Comparison of ENCODE assay signal across 30 cellular contexts in genomic region chr6:4673861-4674260, GRCh38.
DNase-seq lines count a peak whose midpoint lies in the region; ATAC-seq, FAIRE-seq and TF ChIP-seq lines count a peak whose summit lies in the region.
"Had no signal": no experiment of that assay in that cellular context is flagged by ENCODE, and none has a peak within 500 bp of the region (broad histone marks: within the 10 kb centered on the region; RNA-seq: fewer than 3 reads in every experiment).

No MANE protein-coding gene starts in this region.

- TF ChIP-seq RAD21 in H1 (IDR thresholded peaks at IDR 0.05 in 1 of 2, conservative IDR thresholded peaks at IDR 0.05 in 1 of 2; ENCODE audit: low read depth in 2 of 2, low read length in 2 of 2): 0 out of 4 replicates have a peak, but pooled peaks of 1 of the 2 experiments have one; percentile 5

- H3K4me3 Mint-ChIP-seq in type B pancreatic cell: no peak overlapping the region
- H3K4me3 Mint-ChIP-seq: CD14-positive monocyte; CD4-positive, alpha-beta memory T cell; CD4-positive, CD25-positive, alpha-beta regulatory T cell; CD8-positive, alpha-beta memory T cell had no signal

- no peaks in the 10 kb centered on the region for H3K23me2 ChIP-seq in H1 (ENCODE audit: low read depth, low read length)

- H3K27ac Mint-ChIP-seq in type B pancreatic cell: no peak overlapping the region
- H3K27ac Mint-ChIP-seq: CD14-positive monocyte; CD4-positive, alpha-beta memory T cell; CD4-positive, CD25-positive, alpha-beta regulatory T cell had no signal

- ATAC-seq in GM18867 (IDR thresholded peaks at IDR 0.05; ENCODE audit: unreplicated experiment): no peak
- ATAC-seq: GM12878 had no signal

- intact Hi-C loops in colonic mucosa (cut with DNase I): no loop called here

- no peak overlapping the region for H3K14ac ChIP-seq in H1 (ENCODE audit: insufficient read length)

- peak; percentile 8 for DNase-seq in colonic mucosa
- DNase-seq in H1 (ENCODE audit: low read depth in 1 of 2, low spot score in 2 of 2): peak in 1 of 2 experiments; percentile 17
- DNase-seq in mesenteric fat pad (ENCODE audit: low spot score): peak; percentile 49
- peak; percentile 32 for DNase-seq in type B pancreatic cell (ENCODE audit: extremely low spot score, unreplicated experiment)
- no peak for DNase-seq in LoVo (ENCODE audit: low spot score)
- no peak for DNase-seq in HTR-8/SVneo (ENCODE audit: insufficient read length, low spot score)
- DNase-seq in KBM-7: no peak
- DNase-seq: 8988T; ACHN; BE2C; C1 segment of cervical spinal cord; CD4-positive, alpha-beta memory T cell; CD4-positive, CD25-positive, alpha-beta regulatory T cell; CD8-positive, alpha-beta memory T cell; COR-L47; DMS 273 treated with DMSO at 0.1 percent for 48 hours; DMS153; DMS53; DMS79; DND-41; EL; GDM1 had no signal

- H4K91ac ChIP-seq in H1 (replicated peaks; ENCODE audit: insufficient read length, low read length): no peak overlapping the region

- no peak overlapping the region for H2BK15ac ChIP-seq in H1 (ENCODE audit: low read length)

- H3K9me3 ChIP-seq in colonic mucosa (no peaks in the 10 kb centered on the region), H1 (ENCODE audit: insufficient read depth in 2 of 2, low read depth in 1 of 2, low read length in 1 of 2) (no peaks in the 10 kb centered on the region)
- H3K9me3 ChIP-seq: BE2C, BLaER1 had no signal

- FAIRE-seq in H1 (lab: Jason Lieb, UNC) (no peak), HTR-8/SVneo (lab: Jason Lieb, UNC) (no peak)
- FAIRE-seq: A204.1, GM12878, GM12892, GM18507, GM19239 had no signal

- TF ChIP-seq CTCF in colonic mucosa (IDR thresholded peaks at IDR 0.05) (no peak), H1 (IDR thresholded peaks at IDR 0.05; ENCODE audit: control extremely low read depth in 1 of 3, insufficient read depth in 1 of 3, low read depth in 1 of 3, low read length in 3 of 3) (no peak), type B pancreatic cell (conservative IDR thresholded peaks at IDR 0.05) (no peak)

- no peak overlapping the region for H2AFZ ChIP-seq in H1 (ENCODE audit: low read length)

- no peak for TF ChIP-seq POLR2A in H1 (IDR thresholded peaks at IDR 0.05; ENCODE audit: control extremely low read depth in 1 of 2, low read depth in 2 of 2, low read length in 2 of 2)

- H2BK120ac ChIP-seq in H1 (replicated peaks; ENCODE audit: low read depth, low read length): no peak overlapping the region

- no peak overlapping the region for H4K5ac ChIP-seq in H1 (ENCODE audit: insufficient read length, low read depth, low read length)

- no peaks in the 10 kb centered on the region for H3K9me3 Mint-ChIP-seq in type B pancreatic cell
- H3K9me3 Mint-ChIP-seq: CD4-positive, alpha-beta memory T cell; CD4-positive, CD25-positive, alpha-beta regulatory T cell; CD8-positive, alpha-beta memory T cell had no signal

- no peaks in the 10 kb centered on the region for H3K79me2 ChIP-seq in H1 (ENCODE audit: control insufficient read depth in 1 of 2, insufficient read depth in 2 of 2, low read length in 2 of 2)

- no peaks in the 10 kb centered on the region for H3K4me1 ChIP-seq in colonic mucosa
- peaks cover 0 to 6% (median 3%) of the 10 kb centered on the region in 4 experiments; a peak in 3 of 7 replicates for H3K4me1 ChIP-seq in H1 (replicated peaks in 1 of 4; ENCODE audit: control insufficient read depth in 3 of 4, insufficient read depth in 4 of 4, low read length in 3 of 4)
- H3K4me1 ChIP-seq: BE2C, BLaER1 had no signal

- H2BK12ac ChIP-seq in H1 (ENCODE audit: low read depth, low read length): no peak overlapping the region

- H3K9ac ChIP-seq in colonic mucosa (ENCODE audit: low read depth in 2 of 2, low read length in 2 of 2) (no peak overlapping the region), H1 (replicated peaks in 1 of 4; ENCODE audit: extremely low read depth in 1 of 4, low read depth in 3 of 4, low read length in 3 of 4) (no peak overlapping the region)
- H3K9ac ChIP-seq: BLaER1 had no signal

- H3K4ac ChIP-seq in H1 (replicated peaks; ENCODE audit: insufficient read length, low read depth, low read length): no peak overlapping the region

- H3K79me1 ChIP-seq in H1 (ENCODE audit: low read depth, low read length): no peaks in the 10 kb centered on the region

- H4K20me1 ChIP-seq in H1 (replicated peaks in 1 of 2; ENCODE audit: control insufficient read depth in 1 of 2, insufficient read depth in 2 of 2, low read length in 2 of 2): no peaks in the 10 kb centered on the region
- H4K20me1 ChIP-seq: BLaER1 had no signal

- no peak overlapping the region for H2BK5ac ChIP-seq in H1 (ENCODE audit: low read depth, low read length)

- H3K4me3 ChIP-seq in colonic mucosa: no peak overlapping the region
- H3K4me3 ChIP-seq in H1 (ENCODE audit: extremely low read depth in 1 of 4, insufficient read depth in 2 of 4, low read depth in 3 of 4, low read length in 4 of 4): no peak overlapping the region
- H3K4me3 ChIP-seq: BLaER1, GM12878 had no signal

- CTCF ChIA-PET in H1 (lab: Charles Lee; ENCODE audit: partially characterized antibody): interaction anchor here (1.4 to 1.7 kb wide), 2 partner anchors 8 to 10 kb away, joined by 3 to 7 read pairs; no protein-coding TSS in a partner anchor

- no peak overlapping the region for H3K4me2 ChIP-seq in H1 (ENCODE audit: insufficient read depth in 1 of 2, low read depth in 2 of 2, low read length in 2 of 2)
- H3K4me2 ChIP-seq: BLaER1 had no signal

- H2BK20ac ChIP-seq in H1 (ENCODE audit: low read length): no peak overlapping the region

- no peak overlapping the region for H3K27ac ChIP-seq in colonic mucosa
- H3K27ac ChIP-seq in H1 (ENCODE audit: low read depth, low read length): no peak overlapping the region
- H3K27ac ChIP-seq: BLaER1 had no signal

- no peaks in the 10 kb centered on the region for H3K36me3 Mint-ChIP-seq in type B pancreatic cell
- H3K36me3 Mint-ChIP-seq: CD14-positive monocyte; CD4-positive, alpha-beta memory T cell; CD4-positive, CD25-positive, alpha-beta regulatory T cell; CD8-positive, alpha-beta memory T cell had no signal

- H3K27me3 Mint-ChIP-seq in type B pancreatic cell: no peaks in the 10 kb centered on the region
- H3K27me3 Mint-ChIP-seq: CD4-positive, alpha-beta memory T cell had no signal

- no peaks in the 10 kb centered on the region for H3K27me3 ChIP-seq in colonic mucosa
- H3K27me3 ChIP-seq in H1 (replicated peaks in 1 of 4; ENCODE audit: control insufficient read depth in 3 of 4, extremely low read depth in 1 of 4, insufficient read depth in 3 of 4, low read length in 3 of 4): no peaks in the 10 kb centered on the region; a peak in 1 of 7 replicates
- H3K27me3 ChIP-seq: BE2C, BLaER1 had no signal

- TF ChIP-seq EP300 in H1 (IDR thresholded peaks at IDR 0.05; ENCODE audit: borderline replicate concordance in 1 of 2, low read depth in 2 of 2, low read length in 2 of 2): no peak

- H4K8ac ChIP-seq in H1 (ENCODE audit: extremely low read depth, insufficient read depth, low read length): no peak overlapping the region

- in situ Hi-C loops in KBM-7 (cut with MboI; ENCODE audit: low pct_unique_long_range_greater_than_20kb, low sequenced_read_pairs): no loop called here

- no peaks in the 10 kb centered on the region for H3K36me3 ChIP-seq in colonic mucosa
- H3K36me3 ChIP-seq in H1 (ENCODE audit: control insufficient read depth in 2 of 4, insufficient read depth in 4 of 4, low read length in 3 of 4): no peaks in the 10 kb centered on the region
- H3K36me3 ChIP-seq: BE2C, BLaER1 had no signal

- H2AK5ac ChIP-seq in H1 (ENCODE audit: low read depth, low read length): 0 out of 2 replicates have a peak overlapping the region, but pooled peaks have one; percentile 4

- H3K18ac ChIP-seq in H1 (ENCODE audit: extremely low read depth, low read length): no peak overlapping the region

- no peak overlapping the region for H3K56ac ChIP-seq in H1 (replicated peaks; ENCODE audit: insufficient read length, low read depth, low read length)

- H3K4me1 Mint-ChIP-seq in type B pancreatic cell (ENCODE audit: unreplicated experiment): no peaks in the 10 kb centered on the region
- H3K4me1 Mint-ChIP-seq: CD4-positive, alpha-beta memory T cell; CD4-positive, CD25-positive, alpha-beta regulatory T cell; CD8-positive, alpha-beta memory T cell had no signal

- WGBS in H1 (ENCODE audit: extremely low coverage in 1 of 2, insufficient coverage in 1 of 2, insufficient read length in 1 of 2, insufficient replicate concordance in 2 of 2, low coverage in 1 of 2, low lambda C conversion rate in 2 of 2, missing lambda C conversion rate in 1 of 2), 2 experiments: 81% methylated on average over 3 of the region's 3 CpGs; no CpG with 5 or more reads in 1 of the 2 experiments

- POLR2A ChIA-PET in H1 (lab: Charles Lee; ENCODE audit: partially characterized antibody): no interaction called here

- H3K23ac ChIP-seq in H1 (ENCODE audit: insufficient read length): no peak overlapping the region

TF ChIP-seq in H1, 55 proteins besides CTCF, POLR2A, EP300 and RAD21:
- TF ChIP-seq, protein P1, sequence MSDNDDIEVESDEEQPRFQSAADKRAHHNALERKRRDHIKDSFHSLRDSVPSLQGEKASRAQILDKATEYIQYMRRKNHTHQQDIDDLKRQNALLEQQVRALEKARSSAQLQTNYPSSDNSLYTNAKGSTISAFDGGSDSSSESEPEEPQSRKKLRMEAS (IDR thresholded peaks at IDR 0.05): no peak
- no peak for TF ChIP-seq TAF1 (IDR thresholded peaks at IDR 0.05; ENCODE audit: low read depth, low read length)
- TF ChIP-seq EGR1 (IDR thresholded peaks at IDR 0.05; ENCODE audit: borderline replicate concordance, low read depth, low read length): no peak
- TF ChIP-seq BACH1 (IDR thresholded peaks at IDR 0.05; ENCODE audit: low read length): no peak
- no peak for TF ChIP-seq SIX5 (IDR thresholded peaks at IDR 0.05; ENCODE audit: low read depth, low read length)
- TF ChIP-seq CREB1 (IDR thresholded peaks at IDR 0.05): no peak
- TF ChIP-seq PHF8 (conservative IDR thresholded peaks at IDR 0.05; ENCODE audit: low read depth, low read length): no peak
- TF ChIP-seq HDAC6 (IDR thresholded peaks at IDR 0.05; ENCODE audit: low read depth, low read length): no peak
- no peak for TF ChIP-seq KDM1A (IDR thresholded peaks at IDR 0.05; ENCODE audit: borderline replicate concordance, low read length)
- TF ChIP-seq, protein P2, sequence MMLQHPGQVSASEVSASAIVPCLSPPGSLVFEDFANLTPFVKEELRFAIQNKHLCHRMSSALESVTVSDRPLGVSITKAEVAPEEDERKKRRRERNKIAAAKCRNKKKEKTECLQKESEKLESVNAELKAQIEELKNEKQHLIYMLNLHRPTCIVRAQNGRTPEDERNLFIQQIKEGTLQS (IDR thresholded peaks at IDR 0.05; ENCODE audit: insufficient read depth, low read depth, low read length): no peak
- TF ChIP-seq KDM5A (IDR thresholded peaks at IDR 0.05; ENCODE audit: low read length): no peak
- TF ChIP-seq JUND (IDR thresholded peaks at IDR 0.05; ENCODE audit: low read length): no peak
- no peak for TF ChIP-seq POU5F1 (IDR thresholded peaks at IDR 0.05; ENCODE audit: low read depth, low read length)
TF ChIP-seq in H1: peak in this region for 0.

Comparison
In these comparisons a context has a peak if more than half of its experiments do, and no peak if none do; other contexts are left out.
1. DNase-seq: peak in colonic mucosa (single experiment), mesenteric fat pad (single experiment) and type B pancreatic cell (single experiment); none in LoVo (single experiment), HTR-8/SVneo (single experiment) and KBM-7 (single experiment).